9 cellular contexts compared by ENCODE assay signal in genomic region chr12:15584366-15585041, GRCh38.
A peak's percentile ranks its signal among the peaks of the same experiment; 100 is the strongest.
DNase-seq lines count a peak whose midpoint lies in the region; ATAC-seq, FAIRE-seq and TF ChIP-seq lines count a peak whose summit lies in the region.
"Had no signal": no experiment of that assay in that cellular context is flagged by ENCODE, and none has a peak within 500 bp of the region (broad histone marks: within the 10 kb centered on the region; RNA-seq: fewer than 3 reads in every experiment).

No MANE protein-coding gene starts in this region.

- H3K27ac Mint-ChIP-seq in activated CD8-positive, alpha-beta memory T cell treated with anti-CD3 and anti-CD28 coated beads, Interleukin-2, amount 10 ng/mL, durations not matched to agents 7 days and 5 days, result no peak overlapping the region
- no peak overlapping the region for H3K27ac Mint-ChIP-seq in stimulated activated effector memory CD8-positive, alpha-beta T cell treated with anti-CD3 and anti-CD28 coated beads, Interleukin-12 subunit alpha, Interleukin-12 subunit beta, amount 100 ng/mL, for 72 hours
- H3K27ac Mint-ChIP-seq: activated naive CD8-positive, alpha-beta T cell treated with anti-CD3 and anti-CD28 coated beads, Interleukin-2, amount 10 ng/mL, durations not matched to agents 7 days and 5 days had no signal

- H3K27me3 ChIP-seq in bronchial epithelial cell (ENCODE audit: control insufficient read depth, insufficient read depth, low read length), result peaks cover 2% of the 10 kb centered on the region
- no peaks in the 10 kb centered on the region for H3K27me3 ChIP-seq in H7 (ENCODE audit: control insufficient read depth, insufficient read depth, low read length)

- H3K4me1 Mint-ChIP-seq in activated CD8-positive, alpha-beta memory T cell treated with anti-CD3 and anti-CD28 coated beads, Interleukin-2, amount 10 ng/mL, durations not matched to agents 7 days and 5 days, result peaks cover 9% of the 10 kb centered on the region
- H3K4me1 Mint-ChIP-seq in stimulated activated effector memory CD8-positive, alpha-beta T cell treated with anti-CD3 and anti-CD28 coated beads, Interleukin-12 subunit alpha, Interleukin-12 subunit beta, amount 100 ng/mL, for 72 hours, result no peaks in the 10 kb centered on the region

- TF ChIP-seq CTCF in bronchial epithelial cell (IDR thresholded peaks at IDR 0.05; ENCODE audit: insufficient read depth, low read length, severe bottlenecking), result peak; percentile 63

- FAIRE-seq in bronchial epithelial cell (lab: Jason Lieb, UNC), result no peak

- peak; percentile 53 for ATAC-seq in activated CD8-positive, alpha-beta memory T cell treated with anti-CD3 and anti-CD28 coated beads, Interleukin-2, amount 10 ng/mL, durations not matched to agents 7 days and 5 days
- peak; percentile 71 for ATAC-seq in HG02571 (IDR thresholded peaks at IDR 0.05; ENCODE audit: unreplicated experiment)
- no peak for ATAC-seq in stimulated activated effector memory CD8-positive, alpha-beta T cell treated with anti-CD3 and anti-CD28 coated beads, Interleukin-12 subunit alpha, Interleukin-12 subunit beta, amount 100 ng/mL, for 72 hours

- CTCF ChIA-PET in activated CD8-positive, alpha-beta memory T cell treated with anti-CD3 and anti-CD28 coated beads, Interleukin-2, amount 10 ng/mL, durations not matched to agents 7 days and 5 days (lab: Charles Lee), result interaction anchor here (0.6 to 14.8 kb wide), 31 partner anchors 9 to 363 kb away, joined by 3 to 312 read pairs (median 4); partner anchors contain the start of genes EPS8 and RERG

- no peak overlapping the region for H3K4me3 ChIP-seq in bronchial epithelial cell (ENCODE audit: low read depth, low read length)
- H3K4me3 ChIP-seq in H7 (ENCODE audit: insufficient read depth, low read depth, low read length), result no peak overlapping the region

- DNase-seq in activated CD8-positive, alpha-beta memory T cell treated with anti-CD3 and anti-CD28 coated beads, Interleukin-2, amount 10 ng/mL, durations not matched to agents 7 days and 5 days, result no peak
- no peak for DNase-seq in activated CD8-positive, alpha-beta memory T cell treated with anti-CD3 and anti-CD28 coated beads for 24 hours
- DNase-seq in NOMO-1 (lab: John Stamatoyannopoulos, UW; ENCODE audit: unreplicated experiment in 2 of 2), result peak; percentile 34 to 46
- DNase-seq in bronchial epithelial cell (ENCODE audit: low read depth), result peak; percentile 59
- peak; percentile 85 for DNase-seq in medulla oblongata (ENCODE audit: extremely low spot score)
- no peak for DNase-seq in stimulated activated effector memory CD8-positive, alpha-beta T cell treated with anti-CD3 and anti-CD28 coated beads, Interleukin-12 subunit alpha, Interleukin-12 subunit beta, amount 100 ng/mL, for 72 hours (ENCODE audit: low spot score in 2 of 2)
- DNase-seq in H7, result no peak
- DNase-seq: activated naive CD8-positive, alpha-beta T cell treated with anti-CD3 and anti-CD28 coated beads, Interleukin-2, amount 10 ng/mL, durations not matched to agents 7 days and 5 days had no signal

- H3K36me3 ChIP-seq in bronchial epithelial cell (ENCODE audit: control insufficient read depth, insufficient read depth, low read length) (no peaks in the 10 kb centered on the region), H7 (replicated peaks; ENCODE audit: control insufficient read depth, insufficient read depth, low read length) (no peaks in the 10 kb centered on the region)

- H3K4me3 Mint-ChIP-seq in activated CD8-positive, alpha-beta memory T cell treated with anti-CD3 and anti-CD28 coated beads, Interleukin-2, amount 10 ng/mL, durations not matched to agents 7 days and 5 days, result no peak overlapping the region
- H3K4me3 Mint-ChIP-seq in stimulated activated effector memory CD8-positive, alpha-beta T cell treated with anti-CD3 and anti-CD28 coated beads, Interleukin-12 subunit alpha, Interleukin-12 subunit beta, amount 100 ng/mL, for 72 hours, result no peak overlapping the region
- H3K4me3 Mint-ChIP-seq: activated naive CD8-positive, alpha-beta T cell treated with anti-CD3 and anti-CD28 coated beads, Interleukin-2, amount 10 ng/mL, durations not matched to agents 7 days and 5 days had no signal

- no peaks in the 10 kb centered on the region for H3K9me3 Mint-ChIP-seq in activated CD8-positive, alpha-beta memory T cell treated with anti-CD3 and anti-CD28 coated beads, Interleukin-2, amount 10 ng/mL, durations not matched to agents 7 days and 5 days (ENCODE audit: low read depth)
- no peaks in the 10 kb centered on the region for H3K9me3 Mint-ChIP-seq in stimulated activated effector memory CD8-positive, alpha-beta T cell treated with anti-CD3 and anti-CD28 coated beads, Interleukin-12 subunit alpha, Interleukin-12 subunit beta, amount 100 ng/mL, for 72 hours
- H3K9me3 Mint-ChIP-seq: activated naive CD8-positive, alpha-beta T cell treated with anti-CD3 and anti-CD28 coated beads, Interleukin-2, amount 10 ng/mL, durations not matched to agents 7 days and 5 days had no signal

- H3K36me3 Mint-ChIP-seq in activated CD8-positive, alpha-beta memory T cell treated with anti-CD3 and anti-CD28 coated beads, Interleukin-2, amount 10 ng/mL, durations not matched to agents 7 days and 5 days, result no peaks in the 10 kb centered on the region
- H3K36me3 Mint-ChIP-seq in stimulated activated effector memory CD8-positive, alpha-beta T cell treated with anti-CD3 and anti-CD28 coated beads, Interleukin-12 subunit alpha, Interleukin-12 subunit beta, amount 100 ng/mL, for 72 hours, result no peaks in the 10 kb centered on the region

- peaks cover 32% of the 10 kb centered on the region for H3K27me3 Mint-ChIP-seq in activated CD8-positive, alpha-beta memory T cell treated with anti-CD3 and anti-CD28 coated beads, Interleukin-2, amount 10 ng/mL, durations not matched to agents 7 days and 5 days
- H3K27me3 Mint-ChIP-seq: activated naive CD8-positive, alpha-beta T cell treated with anti-CD3 and anti-CD28 coated beads, Interleukin-2, amount 10 ng/mL, durations not matched to agents 7 days and 5 days had no signal

Comparison
In these comparisons a context has a peak if more than half of its experiments do, and no peak if none do; other contexts are left out.
1. DNase-seq: peak in NOMO-1 (2 of 2), bronchial epithelial cell (single experiment) and medulla oblongata (single experiment); none in activated CD8-positive, alpha-beta memory T cell treated with anti-CD3 and anti-CD28 coated beads, Interleukin-2, amount 10 ng/mL, durations not matched to agents 7 days and 5 days (single experiment), activated CD8-positive, alpha-beta memory T cell treated with anti-CD3 and anti-CD28 coated beads for 24 hours (single experiment), stimulated activated effector memory CD8-positive, alpha-beta T cell treated with anti-CD3 and anti-CD28 coated beads, Interleukin-12 subunit alpha, Interleukin-12 subunit beta, amount 100 ng/mL, for 72 hours (0 of 2) and H7 (single experiment).